ENCODE assay signal across 24 cellular contexts in the genomic region with DNA sequence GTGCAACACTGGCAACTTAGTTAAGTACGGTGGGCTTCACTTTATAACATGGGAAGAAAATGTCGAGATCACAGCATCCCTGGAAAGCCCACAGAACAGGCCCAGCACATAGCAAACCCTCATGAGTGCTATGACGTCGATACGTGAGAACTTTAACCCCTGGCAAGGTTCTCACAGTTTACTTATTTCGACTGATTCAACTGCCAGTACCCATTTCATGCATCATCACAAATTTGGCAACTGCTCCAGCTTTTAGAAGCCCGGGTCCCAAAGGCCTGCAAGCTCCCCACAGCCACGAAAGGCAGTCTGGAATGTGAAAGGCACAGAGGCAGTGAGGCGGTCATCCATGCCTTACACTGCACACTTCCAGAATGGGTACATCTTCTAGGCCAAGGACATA. TPM values are rescaled to one million over a fixed set of nuclear protein-coding genes. Genes with fewer than 3 reads are reported as not detected.
DNase-seq lines count a peak whose midpoint lies in the region; ATAC-seq and TF ChIP-seq lines count a peak whose summit lies in the region.
"Had no signal": no experiment of that assay in that cellular context is flagged by ENCODE, and none has a peak within 500 bp of the region (broad histone marks: within the 10 kb centered on the region; RNA-seq: fewer than 3 reads in every experiment).

No MANE protein-coding gene starts in this region.

- in situ Hi-C loops in astrocyte of the cerebellum (cut with HindIII; ENCODE audit: low sequenced_read_pairs) = no loop called here

- H3K9me3 Mint-ChIP-seq in activated CD8-positive, alpha-beta T cell treated with anti-CD3 and anti-CD28 coated beads, Interleukin-2, amount 10 ng/mL, durations not matched to agents 7 days and 5 days (ENCODE audit: insufficient read depth) = no peaks in the 10 kb centered on the region
- H3K9me3 Mint-ChIP-seq: activated naive CD8-positive, alpha-beta T cell treated with anti-CD3 and anti-CD28 coated beads for 36 hours; brain; nephron had no signal

- no peak overlapping the region for H3K4me3 ChIP-seq in MG63
- H3K4me3 ChIP-seq in astrocyte of the cerebellum (ENCODE audit: low read depth, low read length) = no peak overlapping the region
- H3K4me3 ChIP-seq in fibroblast of villous mesenchyme (ENCODE audit: low read depth, low read length) = no peak overlapping the region
- no peak overlapping the region for H3K4me3 ChIP-seq in thyroid gland (replicated peaks in 1 of 3)
- H3K4me3 ChIP-seq: esophagus muscularis mucosa, heart right ventricle, pancreas, Peyer's patch, sigmoid colon, SJSA1 had no signal

- H3K4me1 ChIP-seq in thyroid gland = peaks cover 71 to 83% of the 10 kb centered on the region in 2 donors

- H3K27ac ChIP-seq in thyroid gland = peak overlapping the region; percentile 59 to 82 (median 81)
- H3K27ac ChIP-seq: esophagus muscularis mucosa, heart right ventricle, pancreas, Peyer's patch, sigmoid colon, SJSA1 had no signal

- H3K4me3 Mint-ChIP-seq in activated CD8-positive, alpha-beta T cell treated with anti-CD3 and anti-CD28 coated beads, Interleukin-2, amount 10 ng/mL, durations not matched to agents 7 days and 5 days = no peak overlapping the region
- H3K4me3 Mint-ChIP-seq: activated CD8-positive, alpha-beta memory T cell treated with anti-CD3 and anti-CD28 coated beads, Interleukin-2, amount 10 ng/mL, durations not matched to agents 7 days and 5 days; activated naive CD8-positive, alpha-beta T cell treated with anti-CD3 and anti-CD28 coated beads for 36 hours; brain; nephron had no signal

- H3K27me3 Mint-ChIP-seq in activated CD8-positive, alpha-beta T cell treated with anti-CD3 and anti-CD28 coated beads, Interleukin-2, amount 10 ng/mL, durations not matched to agents 7 days and 5 days (ENCODE audit: low read depth) = no peaks in the 10 kb centered on the region
- H3K27me3 Mint-ChIP-seq: activated CD8-positive, alpha-beta memory T cell treated with anti-CD3 and anti-CD28 coated beads, Interleukin-2, amount 10 ng/mL, durations not matched to agents 7 days and 5 days; activated naive CD8-positive, alpha-beta T cell treated with anti-CD3 and anti-CD28 coated beads for 36 hours had no signal

- WGBS in thyroid gland, 2 donors = 50 to 62% methylated on average over 9 of the region's 9 CpGs

- DNase-seq in MG63 (peak; percentile 65), astrocyte of the cerebellum (ENCODE audit: low read depth) (peak; percentile 88), fibroblast of villous mesenchyme (ENCODE audit: low read depth) (peak; percentile 51), thyroid gland (peak; percentile 34 to 53), left colon (no peak), NCI-H510A treated with DMSO at 0.1 percent for 48 hours (lab: John Stamatoyannopoulos, UW) (no peak)
- DNase-seq in activated CD8-positive, alpha-beta T cell treated with anti-CD3 and anti-CD28 coated beads, Interleukin-2, amount 10 ng/mL, durations not matched to agents 7 days and 5 days = no peak
- DNase-seq: activated CD4-positive, alpha-beta T cell treated with anti-CD3 and anti-CD28 coated beads for 48 hours; activated CD8-positive, alpha-beta memory T cell treated with anti-CD3 and anti-CD28 coated beads, Interleukin-2, amount 10 ng/mL, durations not matched to agents 7 days and 5 days; activated naive CD8-positive, alpha-beta T cell treated with anti-CD3 and anti-CD28 coated beads for 36 hours; BE2C; GOT3; heart right ventricle; NCI-H1092; NCI-H2029; NCI-H2227 treated with DMSO at 0.1 percent for 48 hours; pancreas; Peyer's patch; sigmoid colon; T-helper 1 cell had no signal

- no peak overlapping the region for H3K27ac Mint-ChIP-seq in activated CD8-positive, alpha-beta T cell treated with anti-CD3 and anti-CD28 coated beads, Interleukin-2, amount 10 ng/mL, durations not matched to agents 7 days and 5 days
- H3K27ac Mint-ChIP-seq: activated naive CD8-positive, alpha-beta T cell treated with anti-CD3 and anti-CD28 coated beads for 36 hours; nephron had no signal

- H3K4me1 Mint-ChIP-seq in activated CD8-positive, alpha-beta T cell treated with anti-CD3 and anti-CD28 coated beads, Interleukin-2, amount 10 ng/mL, durations not matched to agents 7 days and 5 days (ENCODE audit: low read depth) = no peaks in the 10 kb centered on the region

- H3K36me3 Mint-ChIP-seq in activated CD8-positive, alpha-beta T cell treated with anti-CD3 and anti-CD28 coated beads, Interleukin-2, amount 10 ng/mL, durations not matched to agents 7 days and 5 days (ENCODE audit: low read depth) = peaks cover 56% of the 10 kb centered on the region

- H3K36me3 ChIP-seq in MG63 (no peaks in the 10 kb centered on the region), thyroid gland (peaks cover 5 to 12% of the 10 kb centered on the region in 2 donors)
- H3K36me3 ChIP-seq: BE2C, pancreas had no signal

- intact Hi-C loops in thyroid gland (cut with DNase I) = no loop called here
- intact Hi-C loops in left colon (cut with DNase I, micrococcal nuclease) = no loop called here

- ATAC-seq in left colon = no peak
- ATAC-seq in activated CD8-positive, alpha-beta T cell treated with anti-CD3 and anti-CD28 coated beads, Interleukin-2, amount 10 ng/mL, durations not matched to agents 7 days and 5 days = no peak
- ATAC-seq: activated CD8-positive, alpha-beta memory T cell treated with anti-CD3 and anti-CD28 coated beads, Interleukin-2, amount 10 ng/mL, durations not matched to agents 7 days and 5 days; heart right ventricle; pancreas had no signal

- TF ChIP-seq POLR2A in thyroid gland (IDR thresholded peaks at IDR 0.05) = no peak

- no peaks in the 10 kb centered on the region for H3K9me3 ChIP-seq in MG63
- H3K9me3 ChIP-seq in thyroid gland = no peaks in the 10 kb centered on the region
- H3K9me3 ChIP-seq: BE2C, esophagus muscularis mucosa, heart right ventricle, pancreas, Peyer's patch, sigmoid colon, SJSA1 had no signal

- CTCF ChIA-PET in activated CD8-positive, alpha-beta T cell treated with anti-CD3 and anti-CD28 coated beads, Interleukin-2, amount 10 ng/mL, durations not matched to agents 7 days and 5 days (lab: Charles Lee) = no interaction called here

- POLR2A ChIA-PET in activated CD8-positive, alpha-beta T cell treated with anti-CD3 and anti-CD28 coated beads, Interleukin-2, amount 10 ng/mL, durations not matched to agents 7 days and 5 days (lab: Charles Lee) = no interaction called here

- no peak for TF ChIP-seq CTCF in astrocyte of the cerebellum (IDR thresholded peaks at IDR 0.05; ENCODE audit: low read depth, low read length, missing control alignments)
- no peak for TF ChIP-seq CTCF in fibroblast of villous mesenchyme (IDR thresholded peaks at IDR 0.05; ENCODE audit: insufficient read depth, low read depth, low read length)
- no peak for TF ChIP-seq CTCF in thyroid gland (IDR thresholded peaks at IDR 0.05)

- H3K27me3 ChIP-seq in MG63 (no peaks in the 10 kb centered on the region), thyroid gland (no peaks in the 10 kb centered on the region)
- H3K27me3 ChIP-seq: BE2C, esophagus muscularis mucosa, heart right ventricle, pancreas, Peyer's patch, sigmoid colon, SJSA1 had no signal

RNA-seq across cellular contexts. Expression of a gene that starts 41.2 kb away (rescaled TPM):
- total RNA-seq in MG63 (2014; rRNA removed; shearing (Covaris generic); ENCODE audit: low replicate concordance) = 14.4 and 28.9 TPM in 2 replicates
- 66.5 and 90.8 TPM in 2 replicates for total RNA-seq in fibroblast of villous mesenchyme
- 100 to 1,000 TPM; 105 to 123 (median 116) TPM for total RNA-seq in thyroid gland
- 10 to 100 TPM; 53.7 to 75.0 TPM for total RNA-seq in left colon
- 10 to 100 TPM; 41.9 to 43.2 TPM for total RNA-seq in activated CD8-positive, alpha-beta T cell treated with anti-CD3 and anti-CD28 coated beads, Interleukin-2, amount 10 ng/mL, durations not matched to agents 7 days and 5 days

Comparison
In these comparisons a context has a peak if more than half of its experiments do, and no peak if none do; other contexts are left out.
1. DNase-seq: peak in MG63 (single experiment), astrocyte of the cerebellum (single experiment), fibroblast of villous mesenchyme (single experiment) and thyroid gland (2 of 2); none in left colon (0 of 2), activated CD8-positive, alpha-beta T cell treated with anti-CD3 and anti-CD28 coated beads, Interleukin-2, amount 10 ng/mL, durations not matched to agents 7 days and 5 days (single experiment) and NCI-H510A treated with DMSO at 0.1 percent for 48 hours (single experiment).